8 cellular contexts compared by ENCODE assay signal in genomic region chr15:77993374-77993911, GRCh38.
DNase-seq lines count a peak whose midpoint lies in the region; ATAC-seq and TF ChIP-seq lines count a peak whose summit lies in the region.

No MANE protein-coding gene starts in this region.

- DNase-seq in activated T-cell treated with anti-CD3 and anti-CD28 coated beads, Interleukin-2, amount 50 U/mL, for 24 hours = no peak
- no peak for DNase-seq in activated T-cell treated with anti-CD3 and anti-CD28 coated beads, Interleukin-2, amount 50 U/mL, for 1 hour
- DNase-seq in mesothelial cell of epicardium (ENCODE audit: low spot score in 2 of 2, unreplicated experiment in 2 of 2) (no peak), upper lobe of left lung (no peak), cerebellum (ENCODE audit: low spot score) (no peak)
- no peak for DNase-seq in activated T-helper 2 cell treated with anti-CD3 and anti-CD28 coated beads, Interferon-gamma antibody, Interleukin-2, Interleukin-4, amounts not matched to agents 10 μg/mL and 5 μg/mL and 100 μg/mL, durations not matched to agents 14 hours and 24 hours and 36 hours (ENCODE audit: low spot score)

- no peak for TF ChIP-seq EP300 in upper lobe of left lung (IDR thresholded peaks at IDR 0.05)

- WGBS in upper lobe of left lung, 2 donors = 94 to 96% methylated on average over 12 to 15 of the region's 15 CpGs

- peak overlapping the region; percentile 65 to 81 (median 75) for H3K27ac ChIP-seq in upper lobe of left lung

- H3K4me1 ChIP-seq in upper lobe of left lung = peaks cover 21 to 35% (median 30%) of the 10 kb centered on the region in 4 donors

- TF ChIP-seq POLR2A in upper lobe of left lung (IDR thresholded peaks at IDR 0.05) = no peak

- no peak for TF ChIP-seq CTCF in brain (conservative IDR thresholded peaks at IDR 0.05)
- TF ChIP-seq CTCF in mesothelial cell of epicardium (IDR thresholded peaks at IDR 0.05; ENCODE audit: unreplicated experiment) = no peak
- TF ChIP-seq CTCF in upper lobe of left lung (IDR thresholded peaks at IDR 0.05) = no peak

- peaks cover 32% of the 10 kb centered on the region for H3K4me1 Mint-ChIP-seq in activated T-cell treated with anti-CD3 and anti-CD28 coated beads, Interleukin-2, amount 50 U/mL, for 24 hours (ENCODE audit: low read depth)
- H3K4me1 Mint-ChIP-seq in brain = peaks cover 46% of the 10 kb centered on the region
- H3K4me1 Mint-ChIP-seq in mesothelial cell of epicardium = peaks cover 10% of the 10 kb centered on the region
- H3K4me1 Mint-ChIP-seq in activated T-helper 2 cell treated with anti-CD3 and anti-CD28 coated beads, Interferon-gamma antibody, Interleukin-2, Interleukin-4, amounts not matched to agents 10 μg/mL and 5 μg/mL and 100 μg/mL, durations not matched to agents 14 hours and 24 hours and 36 hours (ENCODE audit: low read depth) = peaks cover 8% of the 10 kb centered on the region

- intact Hi-C loops in activated T-helper 2 cell treated with anti-CD3 and anti-CD28 coated beads, Interferon-gamma antibody, Interleukin-2, Interleukin-4, amounts not matched to agents 10 μg/mL and 5 μg/mL and 100 μg/mL, durations not matched to agents 14 hours and 24 hours and 36 hours (cut with micrococcal nuclease) = no loop called here

- ATAC-seq in upper lobe of left lung (ENCODE audit: low FRiP score in 2 of 2) (no peak), HG03469 (IDR thresholded peaks at IDR 0.05; ENCODE audit: unreplicated experiment) (no peak)

- H3K27me3 Mint-ChIP-seq in activated T-cell treated with anti-CD3 and anti-CD28 coated beads, Interleukin-2, amount 50 U/mL, for 24 hours = no peaks in the 10 kb centered on the region
- peaks cover 2% of the 10 kb centered on the region for H3K27me3 Mint-ChIP-seq in brain
- H3K27me3 Mint-ChIP-seq in mesothelial cell of epicardium (ENCODE audit: low read depth) = no peaks in the 10 kb centered on the region
- no peaks in the 10 kb centered on the region for H3K27me3 Mint-ChIP-seq in activated T-helper 2 cell treated with anti-CD3 and anti-CD28 coated beads, Interferon-gamma antibody, Interleukin-2, Interleukin-4, amounts not matched to agents 10 μg/mL and 5 μg/mL and 100 μg/mL, durations not matched to agents 14 hours and 24 hours and 36 hours (ENCODE audit: low read depth)

- no peak overlapping the region for H3K4me3 ChIP-seq in upper lobe of left lung

- peak overlapping the region; percentile 83 for H3K27ac Mint-ChIP-seq in activated T-cell treated with anti-CD3 and anti-CD28 coated beads, Interleukin-2, amount 50 U/mL, for 24 hours
- H3K27ac Mint-ChIP-seq in brain (peak overlapping the region; percentile 47 to 90 (median 62)), mesothelial cell of epicardium (peak overlapping the region; percentile 49)
- no peak overlapping the region for H3K27ac Mint-ChIP-seq in activated T-helper 2 cell treated with anti-CD3 and anti-CD28 coated beads, Interferon-gamma antibody, Interleukin-2, Interleukin-4, amounts not matched to agents 10 μg/mL and 5 μg/mL and 100 μg/mL, durations not matched to agents 14 hours and 24 hours and 36 hours

- H3K36me3 Mint-ChIP-seq in activated T-cell treated with anti-CD3 and anti-CD28 coated beads, Interleukin-2, amount 50 U/mL, for 24 hours (ENCODE audit: low read depth) = peaks cover 26% of the 10 kb centered on the region
- H3K36me3 Mint-ChIP-seq in brain (peaks cover 7% of the 10 kb centered on the region), mesothelial cell of epicardium (no peaks in the 10 kb centered on the region)
- peaks cover 14% of the 10 kb centered on the region for H3K36me3 Mint-ChIP-seq in activated T-helper 2 cell treated with anti-CD3 and anti-CD28 coated beads, Interferon-gamma antibody, Interleukin-2, Interleukin-4, amounts not matched to agents 10 μg/mL and 5 μg/mL and 100 μg/mL, durations not matched to agents 14 hours and 24 hours and 36 hours (ENCODE audit: low read depth)

- H3K27me3 ChIP-seq in upper lobe of left lung = no peaks in the 10 kb centered on the region

- no peaks in the 10 kb centered on the region for H3K9me3 Mint-ChIP-seq in activated T-cell treated with anti-CD3 and anti-CD28 coated beads, Interleukin-2, amount 50 U/mL, for 24 hours
- H3K9me3 Mint-ChIP-seq in brain (no peaks in the 10 kb centered on the region), mesothelial cell of epicardium (no peaks in the 10 kb centered on the region)
- no peaks in the 10 kb centered on the region for H3K9me3 Mint-ChIP-seq in activated T-helper 2 cell treated with anti-CD3 and anti-CD28 coated beads, Interferon-gamma antibody, Interleukin-2, Interleukin-4, amounts not matched to agents 10 μg/mL and 5 μg/mL and 100 μg/mL, durations not matched to agents 14 hours and 24 hours and 36 hours

- H3K4me3 Mint-ChIP-seq in activated T-cell treated with anti-CD3 and anti-CD28 coated beads, Interleukin-2, amount 50 U/mL, for 24 hours = no peak overlapping the region
- no peak overlapping the region for H3K4me3 Mint-ChIP-seq in brain
- no peak overlapping the region for H3K4me3 Mint-ChIP-seq in mesothelial cell of epicardium
- H3K4me3 Mint-ChIP-seq in activated T-helper 2 cell treated with anti-CD3 and anti-CD28 coated beads, Interferon-gamma antibody, Interleukin-2, Interleukin-4, amounts not matched to agents 10 μg/mL and 5 μg/mL and 100 μg/mL, durations not matched to agents 14 hours and 24 hours and 36 hours (ENCODE audit: low read depth) = no peak overlapping the region

- peaks cover 4 to 34% (median 18%) of the 10 kb centered on the region in 4 donors for H3K36me3 ChIP-seq in upper lobe of left lung

- H3K9me3 ChIP-seq in upper lobe of left lung = no peaks in the 10 kb centered on the region
